ENCODE assay signal across 16 cellular contexts in the genomic region with DNA sequence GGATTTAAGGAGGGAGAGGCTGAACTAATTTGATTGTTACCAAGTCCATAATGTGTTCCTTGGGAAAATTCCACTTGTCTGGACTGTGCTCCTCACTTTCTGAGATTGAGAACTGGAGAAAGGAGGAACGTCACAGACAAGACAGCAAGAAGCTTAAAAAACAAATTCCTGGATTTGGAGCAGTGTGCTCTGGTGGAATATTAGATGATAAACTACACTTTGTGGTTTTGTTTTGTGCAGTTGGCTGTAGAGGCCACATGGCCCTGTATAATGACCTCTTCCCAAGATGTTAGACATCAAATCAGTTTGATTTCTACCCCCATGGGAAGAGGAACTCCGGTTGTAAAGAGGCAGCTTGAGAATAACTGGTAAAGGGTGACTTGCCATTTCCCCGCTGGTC.
DNase-seq lines count a peak whose midpoint lies in the region; ATAC-seq and TF ChIP-seq lines count a peak whose summit lies in the region.
"Had no signal": no experiment of that assay in that cellular context is flagged by ENCODE, and none has a peak within 500 bp of the region (broad histone marks: within the 10 kb centered on the region; RNA-seq: fewer than 3 reads in every experiment).

No MANE protein-coding gene starts in this region.

- intact Hi-C loops in activated T-helper 2 cell treated with anti-CD3 and anti-CD28 coated beads, Interferon-gamma antibody, Interleukin-2, Interleukin-4, amounts not matched to agents 10 μg/mL and 5 μg/mL and 100 μg/mL, durations not matched to agents 14 hours and 24 hours and 36 hours (cut with micrococcal nuclease): no loop called here

- H3K4me2 ChIP-seq in GM23338: 0 out of 2 replicates have a peak overlapping the region, but pooled peaks have one; percentile 30
- peak overlapping the region; percentile 72 for H3K4me2 ChIP-seq in skeletal muscle satellite cell (ENCODE audit: low read length)

- H3K4me1 ChIP-seq in GM23338 (ENCODE audit: insufficient read depth) (peaks cover 42% of the 10 kb centered on the region), adipocyte (ENCODE audit: control insufficient read depth, insufficient read depth, low read length) (peaks cover 19% of the 10 kb centered on the region), skeletal muscle satellite cell (ENCODE audit: control insufficient read depth, insufficient read depth, low read length) (peaks cover 22% of the 10 kb centered on the region)

- H3K4me3 Mint-ChIP-seq in GM23338: no peak overlapping the region
- H3K4me3 Mint-ChIP-seq in glutamatergic neuron (ENCODE audit: unreplicated experiment): peak overlapping the region; percentile 12
- H3K4me3 Mint-ChIP-seq in activated CD8-positive, alpha-beta T cell treated with anti-CD3 and anti-CD28 coated beads, Interleukin-2, amount 10 ng/mL, durations not matched to agents 7 days and 5 days: no peak overlapping the region
- no peak overlapping the region for H3K4me3 Mint-ChIP-seq in activated T-helper 2 cell treated with anti-CD3 and anti-CD28 coated beads, Interferon-gamma antibody, Interleukin-2, Interleukin-4, amounts not matched to agents 10 μg/mL and 5 μg/mL and 100 μg/mL, durations not matched to agents 14 hours and 24 hours and 36 hours (ENCODE audit: low read depth)
- H3K4me3 Mint-ChIP-seq: mesothelial cell of epicardium had no signal

- H3K27me3 Mint-ChIP-seq in GM23338 (ENCODE audit: insufficient read depth, low read depth, poor library complexity) (peaks cover 10% of the 10 kb centered on the region), glutamatergic neuron (ENCODE audit: unreplicated experiment) (no peaks in the 10 kb centered on the region)
- no peaks in the 10 kb centered on the region for H3K27me3 Mint-ChIP-seq in activated CD8-positive, alpha-beta T cell treated with anti-CD3 and anti-CD28 coated beads, Interleukin-2, amount 10 ng/mL, durations not matched to agents 7 days and 5 days (ENCODE audit: low read depth)
- no peaks in the 10 kb centered on the region for H3K27me3 Mint-ChIP-seq in activated T-helper 2 cell treated with anti-CD3 and anti-CD28 coated beads, Interferon-gamma antibody, Interleukin-2, Interleukin-4, amounts not matched to agents 10 μg/mL and 5 μg/mL and 100 μg/mL, durations not matched to agents 14 hours and 24 hours and 36 hours (ENCODE audit: low read depth)

- POLR2A ChIA-PET in activated CD8-positive, alpha-beta T cell treated with anti-CD3 and anti-CD28 coated beads, Interleukin-2, amount 10 ng/mL, durations not matched to agents 7 days and 5 days (lab: Charles Lee): no interaction called here

- H3K4me1 Mint-ChIP-seq in GM23338 (peaks cover 55% of the 10 kb centered on the region), glutamatergic neuron (ENCODE audit: low read depth, unreplicated experiment) (peaks cover 35% of the 10 kb centered on the region)
- H3K4me1 Mint-ChIP-seq in activated CD8-positive, alpha-beta T cell treated with anti-CD3 and anti-CD28 coated beads, Interleukin-2, amount 10 ng/mL, durations not matched to agents 7 days and 5 days (ENCODE audit: low read depth): no peaks in the 10 kb centered on the region
- H3K4me1 Mint-ChIP-seq in activated T-helper 2 cell treated with anti-CD3 and anti-CD28 coated beads, Interferon-gamma antibody, Interleukin-2, Interleukin-4, amounts not matched to agents 10 μg/mL and 5 μg/mL and 100 μg/mL, durations not matched to agents 14 hours and 24 hours and 36 hours (ENCODE audit: low read depth): no peaks in the 10 kb centered on the region

- H3K27ac Mint-ChIP-seq in GM23338 (no peak overlapping the region), glutamatergic neuron (ENCODE audit: unreplicated experiment) (peak overlapping the region; percentile 74)
- H3K27ac Mint-ChIP-seq in activated CD8-positive, alpha-beta T cell treated with anti-CD3 and anti-CD28 coated beads, Interleukin-2, amount 10 ng/mL, durations not matched to agents 7 days and 5 days: no peak overlapping the region
- H3K27ac Mint-ChIP-seq in activated T-helper 2 cell treated with anti-CD3 and anti-CD28 coated beads, Interferon-gamma antibody, Interleukin-2, Interleukin-4, amounts not matched to agents 10 μg/mL and 5 μg/mL and 100 μg/mL, durations not matched to agents 14 hours and 24 hours and 36 hours: no peak overlapping the region
- H3K27ac Mint-ChIP-seq: mesothelial cell of epicardium had no signal

- H3K4me3 ChIP-seq in GM23338: no peak overlapping the region
- H3K4me3 ChIP-seq in adipocyte (ENCODE audit: low read length): peak overlapping the region; percentile 38
- no peak overlapping the region for H3K4me3 ChIP-seq in skeletal muscle satellite cell (ENCODE audit: low read length)

- H3K9me3 Mint-ChIP-seq in GM23338 (peaks cover 21% of the 10 kb centered on the region), glutamatergic neuron (ENCODE audit: unreplicated experiment) (peaks cover 6% of the 10 kb centered on the region)
- H3K9me3 Mint-ChIP-seq in activated CD8-positive, alpha-beta T cell treated with anti-CD3 and anti-CD28 coated beads, Interleukin-2, amount 10 ng/mL, durations not matched to agents 7 days and 5 days (ENCODE audit: insufficient read depth): no peaks in the 10 kb centered on the region
- no peaks in the 10 kb centered on the region for H3K9me3 Mint-ChIP-seq in activated T-helper 2 cell treated with anti-CD3 and anti-CD28 coated beads, Interferon-gamma antibody, Interleukin-2, Interleukin-4, amounts not matched to agents 10 μg/mL and 5 μg/mL and 100 μg/mL, durations not matched to agents 14 hours and 24 hours and 36 hours

- H3K9ac ChIP-seq in adipocyte (ENCODE audit: low read length): no peak overlapping the region
- no peak overlapping the region for H3K9ac ChIP-seq in skeletal muscle satellite cell (ENCODE audit: low read depth, low read length)

- no peak for ATAC-seq in GM23338
- ATAC-seq in activated CD8-positive, alpha-beta T cell treated with anti-CD3 and anti-CD28 coated beads, Interleukin-2, amount 10 ng/mL, durations not matched to agents 7 days and 5 days: no peak

- no peak for TF ChIP-seq CTCF in GM23338 (conservative IDR thresholded peaks at IDR 0.05; ENCODE audit: low read depth in 2 of 2)
- no peak for TF ChIP-seq CTCF in glutamatergic neuron (IDR thresholded peaks at IDR 0.05; ENCODE audit: partially characterized antibody, unreplicated experiment)

- H3K36me3 Mint-ChIP-seq in GM23338 (ENCODE audit: low read depth): peaks cover 60% of the 10 kb centered on the region
- H3K36me3 Mint-ChIP-seq in glutamatergic neuron (ENCODE audit: unreplicated experiment): peaks cover 6% of the 10 kb centered on the region
- no peaks in the 10 kb centered on the region for H3K36me3 Mint-ChIP-seq in activated CD8-positive, alpha-beta T cell treated with anti-CD3 and anti-CD28 coated beads, Interleukin-2, amount 10 ng/mL, durations not matched to agents 7 days and 5 days (ENCODE audit: low read depth)
- no peaks in the 10 kb centered on the region for H3K36me3 Mint-ChIP-seq in activated T-helper 2 cell treated with anti-CD3 and anti-CD28 coated beads, Interferon-gamma antibody, Interleukin-2, Interleukin-4, amounts not matched to agents 10 μg/mL and 5 μg/mL and 100 μg/mL, durations not matched to agents 14 hours and 24 hours and 36 hours (ENCODE audit: low read depth)

- H3K9me2 ChIP-seq in GM23338 (ENCODE audit: insufficient read depth): no peaks in the 10 kb centered on the region

- peaks cover 100% of the 10 kb centered on the region for H3K79me2 ChIP-seq in GM23338 (replicated peaks; ENCODE audit: insufficient read depth)

- peaks cover 2% of the 10 kb centered on the region; the same call in 1 of the 2 replicates for H3F3A ChIP-seq in GM23338 (replicated peaks; ENCODE audit: low read depth)

- H3K36me3 ChIP-seq in GM23338 (ENCODE audit: insufficient read depth): peaks cover 8% of the 10 kb centered on the region; the same call in 1 of the 2 replicates
- no peaks in the 10 kb centered on the region for H3K36me3 ChIP-seq in adipocyte (ENCODE audit: control insufficient read depth, insufficient read depth, low read length, severe bottlenecking)
- H3K36me3 ChIP-seq in skeletal muscle satellite cell (ENCODE audit: insufficient read depth, low read length): no peaks in the 10 kb centered on the region

- H3K27me3 ChIP-seq in GM23338 (ENCODE audit: insufficient read depth) (no peaks in the 10 kb centered on the region), adipocyte (replicated peaks; ENCODE audit: control insufficient read depth, insufficient read depth, low read length) (no peaks in the 10 kb centered on the region), skeletal muscle satellite cell (ENCODE audit: control insufficient read depth, insufficient read depth, low read length) (no peaks in the 10 kb centered on the region)

- H3K9me3 ChIP-seq in adipocyte (ENCODE audit: control insufficient read depth, low read length) (peaks cover 4% of the 10 kb centered on the region), skeletal muscle satellite cell (replicated peaks; ENCODE audit: low read length) (peaks cover 5% of the 10 kb centered on the region)

- CTCF ChIA-PET in activated CD8-positive, alpha-beta T cell treated with anti-CD3 and anti-CD28 coated beads, Interleukin-2, amount 10 ng/mL, durations not matched to agents 7 days and 5 days (lab: Charles Lee): no interaction called here

- no peak overlapping the region for H2AFZ ChIP-seq in GM23338

- DNase-seq in GM23338 (ENCODE audit: low spot score) (no peak), adipocyte (ENCODE audit: low read depth) (no peak), glutamatergic neuron (no peak), NCI-H69 (lab: John Stamatoyannopoulos, UW) (no peak), AG08395 (ENCODE audit: low spot score) (no peak)
- no peak for DNase-seq in activated CD8-positive, alpha-beta T cell treated with anti-CD3 and anti-CD28 coated beads, Interleukin-2, amount 10 ng/mL, durations not matched to agents 7 days and 5 days
- no peak for DNase-seq in activated T-helper 2 cell treated with anti-CD3 and anti-CD28 coated beads, Interferon-gamma antibody, Interleukin-2, Interleukin-4, amounts not matched to agents 10 μg/mL and 5 μg/mL and 100 μg/mL, durations not matched to agents 14 hours and 24 hours and 36 hours (ENCODE audit: low spot score)
- DNase-seq: activated CD4-positive, CD25-positive, alpha-beta regulatory T cell treated with anti-CD3 and anti-CD28 coated beads, Interleukin-2, amount 50 U/mL, for 72 hours; Calu3; effector memory CD4-positive, alpha-beta T cell; KBM-7; OCI-M1; SIG-M5; stimulated activated naive CD4-positive, alpha-beta T cell treated with Interleukin-2 at 50 U/mL for 16 hours had no signal

- no peak overlapping the region for H3K27ac ChIP-seq in GM23338 (ENCODE audit: low read depth)

- peaks cover 74% of the 10 kb centered on the region for H4K20me1 ChIP-seq in GM23338 (replicated peaks; ENCODE audit: insufficient read depth)

TF ChIP-seq in GM23338, 12 proteins besides CTCF, POLR2A, EP300 and RAD21:
- TF ChIP-seq, protein P1, sequence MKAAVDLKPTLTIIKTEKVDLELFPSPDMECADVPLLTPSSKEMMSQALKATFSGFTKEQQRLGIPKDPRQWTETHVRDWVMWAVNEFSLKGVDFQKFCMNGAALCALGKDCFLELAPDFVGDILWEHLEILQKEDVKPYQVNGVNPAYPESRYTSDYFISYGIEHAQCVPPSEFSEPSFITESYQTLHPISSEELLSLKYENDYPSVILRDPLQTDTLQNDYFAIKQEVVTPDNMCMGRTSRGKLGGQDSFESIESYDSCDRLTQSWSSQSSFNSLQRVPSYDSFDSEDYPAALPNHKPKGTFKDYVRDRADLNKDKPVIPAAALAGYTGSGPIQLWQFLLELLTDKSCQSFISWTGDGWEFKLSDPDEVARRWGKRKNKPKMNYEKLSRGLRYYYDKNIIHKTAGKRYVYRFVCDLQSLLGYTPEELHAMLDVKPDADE (IDR thresholded peaks at IDR 0.05): no peak
TF ChIP-seq in GM23338: peak in this region for 0.
